10 cellular contexts compared by ENCODE assay signal in genomic region chr11:126345283-126345682, GRCh38. TPM values are rescaled to one million over a fixed set of nuclear protein-coding genes. Genes with fewer than 3 reads are reported as not detected.
A peak's percentile ranks its signal among the peaks of the same experiment; 100 is the strongest.
DNase-seq lines count a peak whose midpoint lies in the region; ATAC-seq lines count a peak whose summit lies in the region.
"Had no signal": no experiment of that assay in that cellular context is flagged by ENCODE, and none has a peak within 500 bp of the region (broad histone marks: within the 10 kb centered on the region; RNA-seq: fewer than 3 reads in every experiment).

No MANE protein-coding gene starts in this region.

- H3K9ac ChIP-seq in mesendoderm (ENCODE audit: low read length), result peak overlapping the region; percentile 37

- intact Hi-C loops in dendritic cell treated with granulocyte-macrophage colony-stimulating factor and Interleukin-4, amounts not matched to agents 40 ng/mL and 50 ng/mL, for 4 days (cut with micrococcal nuclease), result no loop called here

- H3K27me3 ChIP-seq in mesendoderm (ENCODE audit: insufficient read depth, low read length, poor library complexity), result no peaks in the 10 kb centered on the region

- H2BK120ac ChIP-seq in mesendoderm (ENCODE audit: low read depth, low read length), result no peak overlapping the region

- H3K79me1 ChIP-seq in mesendoderm (ENCODE audit: low read length), result peaks cover 7% of the 10 kb centered on the region

- no peaks in the 10 kb centered on the region for H3K9me3 Mint-ChIP-seq in activated T-cell treated with anti-CD3 and anti-CD28 coated beads, Interleukin-2, amount 50 U/mL, for 24 hours
- H3K9me3 Mint-ChIP-seq in activated T-cell treated with anti-CD3 and anti-CD28 coated beads, Interleukin-2, amount 50 U/mL, for 4 hours, result no peaks in the 10 kb centered on the region
- H3K9me3 Mint-ChIP-seq in dendritic cell treated with granulocyte-macrophage colony-stimulating factor and Interleukin-4, amounts not matched to agents 40 ng/mL and 50 ng/mL, for 4 days, result no peaks in the 10 kb centered on the region

- H3K23ac ChIP-seq in mesendoderm (ENCODE audit: low read length), result peak overlapping the region; percentile 97

- H3K56ac ChIP-seq in mesendoderm (ENCODE audit: low read length), result peak overlapping the region; percentile 87

- no peak for ATAC-seq in activated T-cell treated with anti-CD3 and anti-CD28 coated beads, Interleukin-2, amount 50 U/mL, for 4 hours

- H3K4me1 Mint-ChIP-seq in activated T-cell treated with anti-CD3 and anti-CD28 coated beads, Interleukin-2, amount 50 U/mL, for 24 hours (ENCODE audit: low read depth), result peaks cover 32% of the 10 kb centered on the region
- peaks cover 4% of the 10 kb centered on the region for H3K4me1 Mint-ChIP-seq in activated T-cell treated with anti-CD3 and anti-CD28 coated beads, Interleukin-2, amount 50 U/mL, for 4 hours (ENCODE audit: low read depth)
- peaks cover 63% of the 10 kb centered on the region for H3K4me1 Mint-ChIP-seq in dendritic cell treated with granulocyte-macrophage colony-stimulating factor and Interleukin-4, amounts not matched to agents 40 ng/mL and 50 ng/mL, for 4 days (ENCODE audit: low read depth)

- no peak for DNase-seq in activated T-cell treated with anti-CD3 and anti-CD28 coated beads, Interleukin-2, amount 50 U/mL, for 24 hours
- no peak for DNase-seq in activated T-cell treated with anti-CD3 and anti-CD28 coated beads, Interleukin-2, amount 50 U/mL, for 4 hours
- no peak for DNase-seq in mesendoderm
- DNase-seq in anterior cingulate cortex (lab: John Stamatoyannopoulos, UW), result no peak
- no peak for DNase-seq in germinal center (ENCODE audit: low spot score)
- DNase-seq in substantia nigra (lab: John Stamatoyannopoulos, UW), result no peak
- DNase-seq: activated CD8-positive, alpha-beta memory T cell treated with anti-CD3 and anti-CD28 coated beads, Interleukin-2, amount 50 U/mL, for 48 hours; NCI-H2227 treated with DMSO at 0.1 percent for 48 hours had no signal

- H3K36me3 ChIP-seq in mesendoderm (ENCODE audit: control insufficient read depth, insufficient read depth, low read length), result no peaks in the 10 kb centered on the region
- H3K36me3 ChIP-seq in urinary bladder (ENCODE audit: insufficient read depth), result no peaks in the 10 kb centered on the region

- H3K4me3 ChIP-seq in mesendoderm (ENCODE audit: low read length), result no peak overlapping the region
- H3K4me3 ChIP-seq in urinary bladder (ENCODE audit: low read depth, low read length), result no peak overlapping the region

- no peak overlapping the region for H3K4me2 ChIP-seq in mesendoderm (ENCODE audit: low read length)

- no peak overlapping the region for H4K5ac ChIP-seq in mesendoderm (ENCODE audit: low read length)

- H3K79me2 ChIP-seq in mesendoderm (ENCODE audit: control insufficient read depth, insufficient read depth, low read length), result no peaks in the 10 kb centered on the region

- H4K8ac ChIP-seq in mesendoderm (ENCODE audit: low read depth, low read length), result no peak overlapping the region

- peak overlapping the region; percentile 85 for H3K27ac Mint-ChIP-seq in activated T-cell treated with anti-CD3 and anti-CD28 coated beads, Interleukin-2, amount 50 U/mL, for 24 hours
- peak overlapping the region; percentile 89 for H3K27ac Mint-ChIP-seq in dendritic cell treated with granulocyte-macrophage colony-stimulating factor and Interleukin-4, amounts not matched to agents 40 ng/mL and 50 ng/mL, for 4 days

- H2AK5ac ChIP-seq in mesendoderm (ENCODE audit: low read length), result peak overlapping the region; percentile 97

- no peak overlapping the region for H3K4me3 Mint-ChIP-seq in activated T-cell treated with anti-CD3 and anti-CD28 coated beads, Interleukin-2, amount 50 U/mL, for 24 hours
- no peak overlapping the region for H3K4me3 Mint-ChIP-seq in activated T-cell treated with anti-CD3 and anti-CD28 coated beads, Interleukin-2, amount 50 U/mL, for 4 hours
- H3K4me3 Mint-ChIP-seq in dendritic cell treated with granulocyte-macrophage colony-stimulating factor and Interleukin-4, amounts not matched to agents 40 ng/mL and 50 ng/mL, for 4 days, result no peak overlapping the region

- H3K36me3 Mint-ChIP-seq in activated T-cell treated with anti-CD3 and anti-CD28 coated beads, Interleukin-2, amount 50 U/mL, for 24 hours (ENCODE audit: low read depth), result peaks cover 79% of the 10 kb centered on the region
- H3K36me3 Mint-ChIP-seq in activated T-cell treated with anti-CD3 and anti-CD28 coated beads, Interleukin-2, amount 50 U/mL, for 4 hours (ENCODE audit: insufficient read depth), result peaks cover 14% of the 10 kb centered on the region
- H3K36me3 Mint-ChIP-seq in dendritic cell treated with granulocyte-macrophage colony-stimulating factor and Interleukin-4, amounts not matched to agents 40 ng/mL and 50 ng/mL, for 4 days (ENCODE audit: low read depth), result peaks cover 68% of the 10 kb centered on the region

- peak overlapping the region; percentile 84 for H2BK5ac ChIP-seq in mesendoderm (ENCODE audit: low read length)

- peaks cover 29% of the 10 kb centered on the region for H3K4me1 ChIP-seq in mesendoderm (ENCODE audit: control insufficient read depth, low read depth, low read length)
- H3K4me1 ChIP-seq in urinary bladder (ENCODE audit: insufficient read depth), result no peaks in the 10 kb centered on the region

- H3K27ac ChIP-seq in mesendoderm (ENCODE audit: low read depth, low read length) (peak overlapping the region; percentile 49), urinary bladder (ENCODE audit: low read depth) (peak overlapping the region; percentile 84), substantia nigra (ENCODE audit: low read depth, low read length, poor library complexity, severe bottlenecking) (no peak overlapping the region)

- H2BK15ac ChIP-seq in mesendoderm (replicated peaks; ENCODE audit: low read depth), result no peak overlapping the region

- no CpG with 5 or more reads among the region's 16 CpGs for WGBS in mesendoderm (ENCODE audit: extremely low coverage, insufficient coverage, low lambda C conversion rate)
- 93% methylated on average over 16 of the region's 16 CpGs for WGBS in urinary bladder

- no peaks in the 10 kb centered on the region for H3K27me3 Mint-ChIP-seq in activated T-cell treated with anti-CD3 and anti-CD28 coated beads, Interleukin-2, amount 50 U/mL, for 24 hours
- H3K27me3 Mint-ChIP-seq in activated T-cell treated with anti-CD3 and anti-CD28 coated beads, Interleukin-2, amount 50 U/mL, for 4 hours (ENCODE audit: low read depth), result no peaks in the 10 kb centered on the region
- H3K27me3 Mint-ChIP-seq in dendritic cell treated with granulocyte-macrophage colony-stimulating factor and Interleukin-4, amounts not matched to agents 40 ng/mL and 50 ng/mL, for 4 days, result no peaks in the 10 kb centered on the region

- H3K4ac ChIP-seq in mesendoderm (ENCODE audit: low read depth, low read length), result no peak overlapping the region

- no peak overlapping the region for H3K18ac ChIP-seq in mesendoderm (ENCODE audit: low read length)

RNA-seq across cellular contexts. Expression of gene ST3GAL4, which starts 10.2 kb away (rescaled TPM):
- total RNA-seq in activated T-cell treated with anti-CD3 and anti-CD28 coated beads, Interleukin-2, amount 50 U/mL, for 4 hours, result 1 to 10 TPM; 7.7 to 8.2 (median 7.9) TPM
- 8.4 TPM for polyA plus RNA-seq in mesendoderm (2013, experiment 1 of 2)
- polyA plus RNA-seq in mesendoderm (2013, experiment 2 of 2), result 8.7 TPM
- 35.2 TPM for total RNA-seq in urinary bladder
- 48.5 TPM for polyA plus RNA-seq in urinary bladder

RNA-seq across cellular contexts. Expression of gene DCPS, which starts 41.4 kb away (rescaled TPM):
- total RNA-seq in activated T-cell treated with anti-CD3 and anti-CD28 coated beads, Interleukin-2, amount 50 U/mL, for 4 hours, result 10 to 100 TPM; 31.4 to 37.6 (median 37.5) TPM
- polyA plus RNA-seq in mesendoderm (2013, experiment 1 of 2), result 20.0 TPM
- polyA plus RNA-seq in mesendoderm (2013, experiment 2 of 2), result 20.1 TPM
- total RNA-seq in urinary bladder, result 6.7 TPM
- 28.3 TPM for polyA plus RNA-seq in urinary bladder
